ENCODE assay signal across 10 cellular contexts in the genomic region with DNA sequence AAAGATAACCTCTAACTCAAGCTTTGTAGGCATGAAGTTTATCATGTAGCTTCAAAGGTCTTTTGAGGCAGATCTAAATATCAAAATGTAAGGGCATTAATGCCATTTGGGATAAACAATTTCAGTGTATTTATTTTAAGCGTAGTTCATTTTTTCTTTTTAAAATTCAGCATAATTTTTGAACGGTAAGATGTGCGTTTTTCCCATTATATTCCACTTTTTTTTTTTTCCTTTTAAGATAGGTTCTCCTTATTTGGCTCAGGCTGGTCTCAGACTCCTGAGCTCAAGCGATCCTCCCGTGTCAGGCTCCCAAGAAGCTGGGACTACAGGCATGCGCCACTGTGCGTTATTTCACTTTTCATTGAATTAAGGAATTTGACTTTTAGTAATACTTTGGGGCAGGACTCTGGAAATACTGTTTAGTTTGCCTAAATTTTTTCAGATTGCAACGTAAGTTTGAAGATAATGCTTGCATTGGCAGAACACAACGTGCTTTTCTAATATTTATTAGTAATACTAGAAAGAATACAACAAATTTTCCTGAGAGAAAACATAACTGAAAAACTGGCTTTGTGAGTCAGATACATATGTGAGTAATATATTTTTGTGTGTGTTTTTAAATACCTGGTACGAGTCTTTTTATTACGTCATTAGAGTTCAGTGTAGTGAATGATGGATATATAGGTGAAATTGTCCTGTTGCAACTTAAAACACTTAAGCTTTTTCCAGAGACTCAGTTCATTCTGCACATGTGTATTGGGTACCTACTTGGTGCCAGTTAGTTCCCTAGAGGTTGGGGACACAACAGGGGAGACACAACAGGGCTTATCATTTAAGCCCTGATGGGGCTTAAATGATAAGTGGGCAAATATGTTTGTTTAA. TPM values are rescaled to one million over a fixed set of nuclear protein-coding genes. Genes with fewer than 3 reads are reported as not detected.
A peak's percentile ranks its signal among the peaks of the same experiment; 100 is the strongest.
DNase-seq lines count a peak whose midpoint lies in the region; ATAC-seq and TF ChIP-seq lines count a peak whose summit lies in the region.
"Had no signal": no experiment of that assay in that cellular context is flagged by ENCODE, and none has a peak within 500 bp of the region (broad histone marks: within the 10 kb centered on the region; RNA-seq: fewer than 3 reads in every experiment).

No MANE protein-coding gene starts in this region.

- no peak overlapping the region for H3K27ac Mint-ChIP-seq in activated T-helper 2 cell treated with anti-CD3 and anti-CD28 coated beads, Interferon-gamma antibody, Interleukin-2, Interleukin-4, amounts not matched to agents 10 μg/mL and 5 μg/mL and 100 μg/mL, durations not matched to agents 14 hours and 24 hours and 36 hours

- peaks cover 12% of the 10 kb centered on the region for H3K4me1 Mint-ChIP-seq in activated T-helper 2 cell treated with anti-CD3 and anti-CD28 coated beads, Interferon-gamma antibody, Interleukin-2, Interleukin-4, amounts not matched to agents 10 μg/mL and 5 μg/mL and 100 μg/mL, durations not matched to agents 14 hours and 24 hours and 36 hours (ENCODE audit: low read depth)

- no peak for TF ChIP-seq EP300 in ovary (IDR thresholded peaks at IDR 0.05)

- H3K36me3 Mint-ChIP-seq in activated T-helper 2 cell treated with anti-CD3 and anti-CD28 coated beads, Interferon-gamma antibody, Interleukin-2, Interleukin-4, amounts not matched to agents 10 μg/mL and 5 μg/mL and 100 μg/mL, durations not matched to agents 14 hours and 24 hours and 36 hours (ENCODE audit: low read depth): no peaks in the 10 kb centered on the region

- H3K9me3 ChIP-seq in Peyer's patch: no peaks in the 10 kb centered on the region
- no peaks in the 10 kb centered on the region for H3K9me3 ChIP-seq in ovary
- H3K9me3 ChIP-seq: thoracic aorta had no signal

- DNase-seq in G401 (ENCODE audit: low spot score): peak; percentile 14
- no peak for DNase-seq in Peyer's patch
- DNase-seq in epithelial cell of proximal tubule (ENCODE audit: low read depth): no peak
- peak in 2 of 5 donors; percentile 30 to 57 for DNase-seq in ovary
- DNase-seq in activated T-helper 2 cell treated with anti-CD3 and anti-CD28 coated beads, Interferon-gamma antibody, Interleukin-2, Interleukin-4, amounts not matched to agents 10 μg/mL and 5 μg/mL and 100 μg/mL, durations not matched to agents 14 hours and 24 hours and 36 hours (ENCODE audit: low spot score): no peak
- DNase-seq in activated gamma-delta T cell (lab: John Stamatoyannopoulos, UW): no peak
- DNase-seq: NCI-H1417 treated with DMSO at 0.1 percent for 48 hours had no signal

- H3K27ac ChIP-seq in Peyer's patch (peak overlapping the region; percentile 92 to 99 (median 94)), ovary (no peak overlapping the region)
- H3K27ac ChIP-seq: thoracic aorta had no signal

- H3K4me3 Mint-ChIP-seq in activated T-helper 2 cell treated with anti-CD3 and anti-CD28 coated beads, Interferon-gamma antibody, Interleukin-2, Interleukin-4, amounts not matched to agents 10 μg/mL and 5 μg/mL and 100 μg/mL, durations not matched to agents 14 hours and 24 hours and 36 hours (ENCODE audit: low read depth): no peak overlapping the region

- in situ Hi-C loops in G401 (cut with HindIII; ENCODE audit: low sequenced_read_pairs): no loop called here

- H3K36me3 ChIP-seq in Peyer's patch (no peaks in the 10 kb centered on the region), ovary (no peaks in the 10 kb centered on the region)
- H3K36me3 ChIP-seq: thoracic aorta had no signal

- no peak for TF ChIP-seq CTCF in Peyer's patch (IDR thresholded peaks at IDR 0.05)
- TF ChIP-seq CTCF in epithelial cell of proximal tubule (conservative IDR thresholded peaks at IDR 0.05; ENCODE audit: low read depth, low read length): no peak
- TF ChIP-seq CTCF in ovary (IDR thresholded peaks at IDR 0.05): no peak

- H3K27me3 Mint-ChIP-seq in activated T-helper 2 cell treated with anti-CD3 and anti-CD28 coated beads, Interferon-gamma antibody, Interleukin-2, Interleukin-4, amounts not matched to agents 10 μg/mL and 5 μg/mL and 100 μg/mL, durations not matched to agents 14 hours and 24 hours and 36 hours (ENCODE audit: low read depth): peaks cover 37% of the 10 kb centered on the region

- WGBS in ovary, 3 donors: 13 to 23% (median 23%) methylated on average over 11 of the region's 11 CpGs

- H3K4me1 ChIP-seq in Peyer's patch (peaks cover 0 to 5% (median 0%) of the 10 kb centered on the region in 4 donors), ovary (ENCODE audit: insufficient read depth) (no peaks in the 10 kb centered on the region)

- H3K9me3 Mint-ChIP-seq in activated T-helper 2 cell treated with anti-CD3 and anti-CD28 coated beads, Interferon-gamma antibody, Interleukin-2, Interleukin-4, amounts not matched to agents 10 μg/mL and 5 μg/mL and 100 μg/mL, durations not matched to agents 14 hours and 24 hours and 36 hours: no peaks in the 10 kb centered on the region

- TF ChIP-seq POLR2A in Peyer's patch (IDR thresholded peaks at IDR 0.05): no peak
- TF ChIP-seq POLR2A in ovary (IDR thresholded peaks at IDR 0.05): no peak

- H3K4me3 ChIP-seq in Peyer's patch (peak overlapping the region; percentile 85 to 97 (median 90)), epithelial cell of proximal tubule (ENCODE audit: low read depth, low read length) (peak overlapping the region; percentile 80), ovary (peak overlapping the region; percentile 90)

- H3K27me3 ChIP-seq in Peyer's patch: no peaks in the 10 kb centered on the region
- no peaks in the 10 kb centered on the region for H3K27me3 ChIP-seq in ovary

- intact Hi-C loops in ovary (cut with DNase I): no loop called here
- intact Hi-C loops in activated T-helper 2 cell treated with anti-CD3 and anti-CD28 coated beads, Interferon-gamma antibody, Interleukin-2, Interleukin-4, amounts not matched to agents 10 μg/mL and 5 μg/mL and 100 μg/mL, durations not matched to agents 14 hours and 24 hours and 36 hours (cut with micrococcal nuclease): loop anchor here (2.0 kb wide), 1 partner anchor 184 kb away; no protein-coding TSS in a partner anchor

- no peak for ATAC-seq in HG03565 (IDR thresholded peaks at IDR 0.05; ENCODE audit: unreplicated experiment)
- no peak for ATAC-seq in GM18909 (IDR thresholded peaks at IDR 0.05; ENCODE audit: poor library complexity, unreplicated experiment)

RNA-seq across cellular contexts. Expression of a gene that starts 2.2 kb away (rescaled TPM):
- 11.9 and 16.0 TPM in 2 replicates for total RNA-seq in G401 (2014; rRNA removed; shearing (Covaris generic))
- total RNA-seq in Peyer's patch: 100 to 1,000 TPM in 1 of 4 donors, 10 to 100 TPM in 3; 25.8 to 102 (median 40.6) TPM
- 14.5 and 15.0 TPM in 2 replicates for total RNA-seq in epithelial cell of proximal tubule
- total RNA-seq in ovary: 10 to 100 TPM; 14.4 to 43.4 (median 26.4) TPM
- 1 to 10 TPM; 6.4 to 9.7 TPM for polyA plus RNA-seq in ovary
- total RNA-seq in activated T-helper 2 cell treated with anti-CD3 and anti-CD28 coated beads, Interferon-gamma antibody, Interleukin-2, Interleukin-4, amounts not matched to agents 10 μg/mL and 5 μg/mL and 100 μg/mL, durations not matched to agents 14 hours and 24 hours and 36 hours: 1.9 and 2.2 TPM in 2 replicates

Comparison
In these comparisons a context has a peak if more than half of its experiments do, and no peak if none do; other contexts are left out.
1. H3K27ac ChIP-seq: peak in Peyer's patch (4 of 4); none in ovary (0 of 2).
2. Peak in every context shown above with its lines, with median percentiles within 50 percentile points of each other: H3K4me3 ChIP-seq.